9 cellular contexts compared by ENCODE assay signal in the genomic region with DNA sequence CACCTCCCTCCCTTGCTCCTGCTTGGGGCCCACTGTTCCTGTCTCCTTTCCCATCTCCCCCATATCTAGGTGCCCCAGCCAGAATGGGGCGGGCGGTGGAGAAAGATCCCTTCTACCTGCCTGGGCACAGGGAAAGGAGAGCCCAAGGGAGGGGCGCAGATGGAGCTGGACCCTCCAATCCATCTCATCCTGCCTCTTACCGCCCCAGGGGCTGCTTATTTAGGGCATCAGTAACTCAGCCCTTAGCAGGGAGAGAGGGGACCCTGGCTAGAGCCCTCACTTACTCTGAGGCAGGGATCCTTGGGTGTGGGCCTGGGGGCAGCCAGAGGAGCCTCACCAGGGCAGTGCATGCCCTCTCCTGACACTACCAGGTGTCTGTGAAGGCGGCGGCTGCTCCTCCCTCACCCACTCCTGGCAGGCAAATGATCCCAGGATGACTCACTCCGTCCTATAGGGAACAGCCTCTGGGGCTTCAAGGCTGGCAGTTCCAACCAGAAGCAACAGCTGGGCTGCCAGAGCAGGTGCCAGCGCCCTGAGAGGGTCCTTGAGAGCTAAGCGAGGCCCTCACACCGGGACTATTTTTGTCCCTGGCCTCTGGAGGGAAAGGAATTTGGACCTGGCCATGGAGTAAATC. TPM values are rescaled to one million over a fixed set of nuclear protein-coding genes. Genes with fewer than 3 reads are reported as not detected.
DNase-seq lines count a peak whose midpoint lies in the region; ATAC-seq, FAIRE-seq and TF ChIP-seq lines count a peak whose summit lies in the region.
"Had no signal": no experiment of that assay in that cellular context is flagged by ENCODE, and none has a peak within 500 bp of the region (broad histone marks: within the 10 kb centered on the region; RNA-seq: fewer than 3 reads in every experiment).

No MANE protein-coding gene starts in this region.

- no peak for TF ChIP-seq CTCF in bronchial epithelial cell (IDR thresholded peaks at IDR 0.05; ENCODE audit: insufficient read depth, low read length, severe bottlenecking)
- TF ChIP-seq CTCF in vagina (IDR thresholded peaks at IDR 0.05), result no peak

- peak; percentile 86 for DNase-seq in DMS53 treated with DMSO at 0.1 percent for 48 hours (lab: John Stamatoyannopoulos, UW; ENCODE audit: unreplicated experiment)
- peak; percentile 93 for DNase-seq in NCI-H2171 (lab: John Stamatoyannopoulos, UW)
- DNase-seq in bronchial epithelial cell (ENCODE audit: low read depth), result peak; percentile 85
- DNase-seq in myocyte (ENCODE audit: low read depth), result peak; percentile 98
- DNase-seq in activated T-cell treated with anti-CD3 and anti-CD28 coated beads, Interleukin-2, amount 50 U/mL, for 1 hour, result no peak
- DNase-seq in vagina (ENCODE audit: extremely low spot score in 2 of 2), result no peak
- no peak for DNase-seq in GM12891 (ENCODE audit: insufficient read length, low spot score)

- no peak for TF ChIP-seq POLR2A in vagina (IDR thresholded peaks at IDR 0.05)
- no peak for TF ChIP-seq POLR2A in GM12891 (IDR thresholded peaks at IDR 0.05; ENCODE audit: low read depth, low read length)

- H3K4me1 ChIP-seq in vagina, result peaks cover 49% of the 10 kb centered on the region

- no peak overlapping the region for H3K27ac ChIP-seq in vagina
- H3K27ac ChIP-seq: right lobe of liver had no signal

- no peak for ATAC-seq in GM21723 (IDR thresholded peaks at IDR 0.05; ENCODE audit: unreplicated experiment)

- no peak for FAIRE-seq in bronchial epithelial cell (lab: Jason Lieb, UNC)
- no peak for FAIRE-seq in GM12891 (lab: Jason Lieb, UNC)

- intact Hi-C loops in vagina (cut with DNase I), result no loop called here

- no peak overlapping the region for H3K4me3 ChIP-seq in bronchial epithelial cell (ENCODE audit: low read depth, low read length)
- H3K4me3 ChIP-seq in vagina, result no peak overlapping the region
- H3K4me3 ChIP-seq: right lobe of liver had no signal

- no peaks in the 10 kb centered on the region for H3K9me3 ChIP-seq in vagina
- H3K9me3 ChIP-seq: right lobe of liver had no signal

- H3K27me3 ChIP-seq in bronchial epithelial cell (ENCODE audit: control insufficient read depth, insufficient read depth, low read length) (no peaks in the 10 kb centered on the region), vagina (no peaks in the 10 kb centered on the region)
- H3K27me3 ChIP-seq: right lobe of liver had no signal

- H3K36me3 ChIP-seq in bronchial epithelial cell (ENCODE audit: control insufficient read depth, insufficient read depth, low read length) (peaks cover 5% of the 10 kb centered on the region), vagina (no peaks in the 10 kb centered on the region)
- H3K36me3 ChIP-seq: right lobe of liver had no signal

TF ChIP-seq in GM12891, 5 proteins besides CTCF, POLR2A, EP300 and RAD21:
- TF ChIP-seq PAX5 (IDR thresholded peaks at IDR 0.05; ENCODE audit: insufficient read depth, low read length, severe bottlenecking) (no peak), POLR2AphosphoS5 (IDR thresholded peaks at IDR 0.05; ENCODE audit: low read depth, low read length) (no peak), TAF1 (IDR thresholded peaks at IDR 0.05; ENCODE audit: low read depth, low read length) (no peak), POU2F2 (IDR thresholded peaks at IDR 0.05; ENCODE audit: low read depth, low read length) (no peak), SPI1 (IDR thresholded peaks at IDR 0.05; ENCODE audit: low read depth, low read length) (no peak)

RNA-seq across cellular contexts. Expression of gene BCAR1, which starts 16.3 kb away (rescaled TPM):
- total RNA-seq in bronchial epithelial cell (32.5 and 44.2 TPM in 2 replicates), myocyte (104 and 128 TPM in 2 replicates), vagina (39.5 TPM)
- polyA plus RNA-seq in myocyte (2012), result 81.2 TPM
- 13.4 TPM for polyA plus RNA-seq in GM12891 (2012; ENCODE audit: low read depth, missing spikeins)

RNA-seq across cellular contexts. Expression of gene CTRB1, which starts 49.0 kb away (rescaled TPM):
- total RNA-seq in bronchial epithelial cell, result not detected in 2 replicates
- 3.4 and 4.5 TPM in 2 replicates for total RNA-seq in myocyte
- polyA plus RNA-seq in myocyte (2012), result 1.1 TPM
- not detected for total RNA-seq in vagina
- not detected for polyA plus RNA-seq in GM12891 (2012; ENCODE audit: low read depth, missing spikeins)
- total RNA-seq: right lobe of liver had no signal

Comparison
In these comparisons a context has a peak if more than half of its experiments do, and no peak if none do; other contexts are left out.
1. DNase-seq: peak in DMS53 treated with DMSO at 0.1 percent for 48 hours (single experiment), NCI-H2171 (single experiment), bronchial epithelial cell (single experiment) and myocyte (single experiment); none in activated T-cell treated with anti-CD3 and anti-CD28 coated beads, Interleukin-2, amount 50 U/mL, for 1 hour (single experiment), vagina (0 of 2) and GM12891 (single experiment).